In genomic region chr11:65363770-65364169, GRCh38 we compare ENCODE assay signal across 19 cellular contexts. TPM values are rescaled to one million over a fixed set of nuclear protein-coding genes. Genes with fewer than 3 reads are reported as not detected.
"Had no signal": no experiment of that assay in that cellular context is flagged by ENCODE, and none has a peak within 500 bp of the region (broad histone marks: within the 10 kb centered on the region; RNA-seq: fewer than 3 reads in every experiment).

No MANE protein-coding gene starts in this region.

- ATAC-seq: activated T-cell treated with anti-CD3 and anti-CD28 coated beads, Interleukin-2, amount 50 U/mL, for 4 hours; mucosa of descending colon; naive thymus-derived CD4-positive, alpha-beta T cell; psoas muscle; right cardiac atrium; stimulated activated naive CD8-positive, alpha-beta T cell treated with anti-CD3 and anti-CD28 coated beads, Interleukin-15, amount 100 ng/mL, for 72 hours had no signal

- H3K36me3 ChIP-seq: ascending aorta, breast epithelium, esophagus squamous epithelium, ovary, vagina had no signal

- H3K27ac ChIP-seq: ascending aorta, breast epithelium, esophagus squamous epithelium, ovary, psoas muscle, vagina had no signal

- H3K4me3 Mint-ChIP-seq: activated CD4-positive, alpha-beta T cell treated with anti-CD3 and anti-CD28 coated beads, Interleukin-2, amount 10 ng/mL, durations not matched to agents 7 days and 5 days; activated naive CD4-positive, alpha-beta T cell treated with anti-CD3 and anti-CD28 coated beads, Interleukin-2, amount 10 ng/mL, durations not matched to agents 7 days and 5 days; activated T-cell treated with anti-CD3 and anti-CD28 coated beads, Interleukin-2, amount 50 U/mL, for 4 hours; naive thymus-derived CD4-positive, alpha-beta T cell; stimulated activated naive CD8-positive, alpha-beta T cell treated with anti-CD3 and anti-CD28 coated beads, Interleukin-15, amount 100 ng/mL, for 72 hours had no signal

- H3K36me3 Mint-ChIP-seq: activated naive CD4-positive, alpha-beta T cell treated with anti-CD3 and anti-CD28 coated beads, Interleukin-2, amount 10 ng/mL, durations not matched to agents 7 days and 5 days; naive thymus-derived CD4-positive, alpha-beta T cell had no signal

- H3K9me3 ChIP-seq: ascending aorta, breast epithelium, esophagus squamous epithelium, mucosa of descending colon, ovary, psoas muscle, vagina had no signal

- H3K27me3 ChIP-seq: ascending aorta, breast epithelium, esophagus squamous epithelium, ovary, vagina had no signal

- H3K4me1 ChIP-seq: ascending aorta, breast epithelium had no signal

- H3K27me3 Mint-ChIP-seq: activated CD4-positive, alpha-beta T cell treated with anti-CD3 and anti-CD28 coated beads, Interleukin-2, amount 10 ng/mL, durations not matched to agents 7 days and 5 days; naive thymus-derived CD4-positive, alpha-beta T cell; stimulated activated naive CD8-positive, alpha-beta T cell treated with anti-CD3 and anti-CD28 coated beads, Interleukin-15, amount 100 ng/mL, for 72 hours had no signal

- H3K9me3 Mint-ChIP-seq: activated CD4-positive, alpha-beta T cell treated with anti-CD3 and anti-CD28 coated beads, Interleukin-2, amount 10 ng/mL, durations not matched to agents 7 days and 5 days; activated naive CD4-positive, alpha-beta T cell treated with anti-CD3 and anti-CD28 coated beads, Interleukin-2, amount 10 ng/mL, durations not matched to agents 7 days and 5 days; activated T-cell treated with anti-CD3 and anti-CD28 coated beads, Interleukin-2, amount 50 U/mL, for 4 hours; naive thymus-derived CD4-positive, alpha-beta T cell; stimulated activated naive CD8-positive, alpha-beta T cell treated with anti-CD3 and anti-CD28 coated beads, Interleukin-15, amount 100 ng/mL, for 72 hours had no signal

- H3K27ac Mint-ChIP-seq: activated CD4-positive, alpha-beta T cell treated with anti-CD3 and anti-CD28 coated beads, Interleukin-2, amount 10 ng/mL, durations not matched to agents 7 days and 5 days; activated naive CD4-positive, alpha-beta T cell treated with anti-CD3 and anti-CD28 coated beads, Interleukin-2, amount 10 ng/mL, durations not matched to agents 7 days and 5 days; naive thymus-derived CD4-positive, alpha-beta T cell; stimulated activated naive CD8-positive, alpha-beta T cell treated with anti-CD3 and anti-CD28 coated beads, Interleukin-15, amount 100 ng/mL, for 72 hours had no signal

- H3K4me3 ChIP-seq: ascending aorta, breast epithelium, esophagus squamous epithelium, mucosa of descending colon, ovary, psoas muscle, skin epidermis, vagina had no signal

- DNase-seq: activated CD4-positive, alpha-beta T cell treated with anti-CD3 and anti-CD28 coated beads, Interleukin-2, amount 10 ng/mL, durations not matched to agents 7 days and 5 days; activated CD8-positive, alpha-beta memory T cell treated with anti-CD3 and anti-CD28 coated beads, Interleukin-2, amount 50 U/mL, for 4 hours; activated naive CD4-positive, alpha-beta T cell treated with anti-CD3 and anti-CD28 coated beads, Interleukin-2, amount 10 ng/mL, durations not matched to agents 7 days and 5 days; activated T-cell treated with anti-CD3 and anti-CD28 coated beads, Interleukin-2, amount 50 U/mL, for 4 hours; effector memory CD4-positive, alpha-beta T cell; esophagus squamous epithelium; mesenchymal stem cell; naive thymus-derived CD4-positive, alpha-beta T cell; ovary; psoas muscle; stimulated activated naive CD8-positive, alpha-beta T cell treated with anti-CD3 and anti-CD28 coated beads, Interleukin-15, amount 100 ng/mL, for 72 hours; T-helper 9 cell; trophoblast cell had no signal

RNA-seq across cellular contexts. Expression of gene TIGD3, which starts 9.2 kb away (rescaled TPM):
- total RNA-seq: ascending aorta, vagina had no signal

RNA-seq across cellular contexts. Expression of gene CDC42EP2, which starts 49.1 kb away (rescaled TPM):
- polyA plus RNA-seq: naive thymus-derived CD4-positive, alpha-beta T cell had no signal
